Comparison of ENCODE assay signal across 8 cellular contexts in genomic region chr1:88655685-88656299, GRCh38. TPM values are rescaled to one million over a fixed set of nuclear protein-coding genes. Genes with fewer than 3 reads are reported as not detected.
DNase-seq lines count a peak whose midpoint lies in the region; ATAC-seq and TF ChIP-seq lines count a peak whose summit lies in the region.

No MANE protein-coding gene starts in this region.

- H3K9me3 ChIP-seq in cardiac muscle cell (ENCODE audit: low read depth) (no peaks in the 10 kb centered on the region), OCI-LY3 (ENCODE audit: insufficient read depth, low read length) (no peaks in the 10 kb centered on the region), sigmoid colon (no peaks in the 10 kb centered on the region)

- no peak for TF ChIP-seq EP300 in sigmoid colon (IDR thresholded peaks at IDR 0.05)

- TF ChIP-seq CTCF in cardiac muscle cell (IDR thresholded peaks at IDR 0.05; ENCODE audit: low read depth, low read length): peak; percentile 55
- peak; percentile 56 for TF ChIP-seq CTCF in OCI-LY3 (IDR thresholded peaks at IDR 0.05; ENCODE audit: low read depth, low read length)
- peak; percentile 18 to 53 (median 42) for TF ChIP-seq CTCF in sigmoid colon (IDR thresholded peaks at IDR 0.05)

- DNase-seq in cardiac muscle cell (ENCODE audit: low read depth in 1 of 2, low spot score in 1 of 2): peak; percentile 40 to 47
- DNase-seq in cardiac septum (ENCODE audit: low spot score): no peak
- DNase-seq in fibroblast of gingiva (ENCODE audit: low read depth): peak; percentile 8
- DNase-seq in sigmoid colon: no peak
- no peak for DNase-seq in activated CD4-positive, alpha-beta T cell treated with anti-CD3 and anti-CD28 coated beads, Interleukin-2, amount 50 U/mL, for 1 hour

- H3K27ac ChIP-seq in cardiac muscle cell (no peak overlapping the region), OCI-LY3 (ENCODE audit: low read length) (no peak overlapping the region), sigmoid colon (no peak overlapping the region)

- H3K79me2 ChIP-seq in OCI-LY3 (ENCODE audit: low read length): no peaks in the 10 kb centered on the region

- H2AFZ ChIP-seq in OCI-LY3 (ENCODE audit: low read depth, low read length): no peak overlapping the region

- H3K4me3 ChIP-seq in cardiac muscle cell (no peak overlapping the region), OCI-LY3 (ENCODE audit: low read length) (no peak overlapping the region), sigmoid colon (no peak overlapping the region)

- H3K36me3 ChIP-seq in cardiac muscle cell (no peaks in the 10 kb centered on the region), OCI-LY3 (replicated peaks; ENCODE audit: low read depth, low read length) (no peaks in the 10 kb centered on the region), sigmoid colon (no peaks in the 10 kb centered on the region)

- 8 to 17% methylated on average over 3 of the region's 3 CpGs for WGBS in sigmoid colon, 2 donors

- H3K27me3 ChIP-seq in cardiac muscle cell: no peaks in the 10 kb centered on the region
- H3K27me3 ChIP-seq in OCI-LY3 (ENCODE audit: low read depth, low read length): no peaks in the 10 kb centered on the region
- H3K27me3 ChIP-seq in sigmoid colon: no peaks in the 10 kb centered on the region

- TF ChIP-seq POLR2A in sigmoid colon (IDR thresholded peaks at IDR 0.05): no peak

- H4K20me1 ChIP-seq in OCI-LY3 (ENCODE audit: insufficient read depth, low read length): no peaks in the 10 kb centered on the region

- ATAC-seq in GM18498 (IDR thresholded peaks at IDR 0.05; ENCODE audit: unreplicated experiment) (no peak), GM21737 (IDR thresholded peaks at IDR 0.05; ENCODE audit: unreplicated experiment) (no peak)

- H3K4me2 ChIP-seq in OCI-LY3 (ENCODE audit: low read length): no peak overlapping the region

- H3K4me1 ChIP-seq in cardiac muscle cell (ENCODE audit: low read depth): no peaks in the 10 kb centered on the region
- no peaks in the 10 kb centered on the region for H3K4me1 ChIP-seq in OCI-LY3 (ENCODE audit: low read length)
- H3K4me1 ChIP-seq in sigmoid colon: no peaks in the 10 kb centered on the region

- H3K9ac ChIP-seq in OCI-LY3 (ENCODE audit: low read length): no peak overlapping the region

- intact Hi-C loops in cardiac septum (cut with DNase I) (loop anchor here (5.0 to 10.0 kb wide), 2 partner anchors 139 to 222 kb away; no protein-coding TSS in a partner anchor), sigmoid colon (cut with DNase I) (loop anchor here (2.0 to 5.0 kb wide), 2 partner anchors 27 to 222 kb away; no protein-coding TSS in a partner anchor)

RNA-seq across cellular contexts. Expression of gene PKN2, which starts 28.3 kb away (rescaled TPM):
- 18.4 and 27.6 TPM in 2 replicates for total RNA-seq in cardiac muscle cell
- polyA plus RNA-seq in cardiac muscle cell: 22.5 and 25.8 TPM in 2 replicates
- 27.0 TPM for total RNA-seq in cardiac septum
- total RNA-seq in sigmoid colon: 10 to 100 TPM; 25.5 to 43.4 (median 37.1) TPM
- 10 to 100 TPM in 1 of 3 donors, 1 to 10 TPM in 2; 9.6 to 13.9 (median 9.7) TPM for polyA plus RNA-seq in sigmoid colon

Comparison
In these comparisons a context has a peak if more than half of its experiments do, and no peak if none do; other contexts are left out.
1. DNase-seq: peak in cardiac muscle cell (2 of 2) and fibroblast of gingiva (single experiment); none in cardiac septum (single experiment), sigmoid colon (single experiment) and activated CD4-positive, alpha-beta T cell treated with anti-CD3 and anti-CD28 coated beads, Interleukin-2, amount 50 U/mL, for 1 hour (single experiment).
2. Peak in every context shown above with its lines, with median percentiles within 50 percentile points of each other: CTCF ChIP-seq.